ENCODE assay signal across 20 cellular contexts in the genomic region with DNA sequence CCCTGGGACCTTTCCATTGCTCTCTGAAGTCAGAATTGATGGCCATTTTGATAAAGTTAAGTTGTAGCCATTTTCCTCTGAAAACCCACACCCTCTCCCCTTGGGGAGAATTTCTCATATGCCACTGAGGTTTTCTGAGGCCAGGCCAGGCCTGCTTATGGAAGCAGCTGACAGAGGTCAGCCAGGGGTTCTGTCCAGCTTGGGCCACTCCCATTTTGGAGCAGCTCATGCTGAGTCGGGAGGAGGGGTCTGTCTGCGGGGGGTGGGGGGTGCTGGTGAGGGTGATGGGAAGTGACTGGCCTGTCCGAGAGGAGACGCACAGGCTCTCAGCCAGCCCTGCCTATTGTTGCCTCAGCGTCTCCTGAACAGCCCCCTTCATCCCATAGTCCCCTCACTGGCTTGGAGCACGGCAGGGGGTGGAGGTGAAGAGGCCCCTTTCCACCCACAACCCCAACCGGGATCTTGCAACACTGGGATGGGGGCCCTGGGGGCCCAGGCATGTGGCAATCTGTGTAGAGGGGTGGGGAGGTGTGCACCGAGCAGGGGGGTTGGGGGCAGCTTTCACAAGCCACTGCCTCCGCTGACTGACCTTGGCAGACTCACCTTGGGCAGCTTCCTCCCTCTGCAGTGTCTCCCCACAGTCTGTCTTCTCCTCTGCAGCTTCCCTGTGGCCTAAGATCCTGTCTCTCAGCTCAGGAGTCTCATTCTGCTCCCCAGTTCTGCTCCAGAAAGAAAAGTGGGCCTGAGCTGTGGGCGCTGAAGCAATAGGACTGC. TPM values are rescaled to one million over a fixed set of nuclear protein-coding genes. Genes with fewer than 3 reads are reported as not detected.
DNase-seq lines count a peak whose midpoint lies in the region; ATAC-seq and TF ChIP-seq lines count a peak whose summit lies in the region.
"Had no signal": no experiment of that assay in that cellular context is flagged by ENCODE, and none has a peak within 500 bp of the region (broad histone marks: within the 10 kb centered on the region; RNA-seq: fewer than 3 reads in every experiment).

No MANE protein-coding gene starts in this region.

- no peak overlapping the region for H3K4me3 Mint-ChIP-seq in WTC11
- no peak overlapping the region for H3K4me3 Mint-ChIP-seq in Caco-2 (ENCODE audit: unreplicated experiment)
- H3K4me3 Mint-ChIP-seq: T-helper 17 cell had no signal

- peaks cover 24% of the 10 kb centered on the region for H3K27me3 Mint-ChIP-seq in WTC11 (ENCODE audit: low read depth)
- no peaks in the 10 kb centered on the region for H3K27me3 Mint-ChIP-seq in Caco-2 (ENCODE audit: insufficient read depth, unreplicated experiment)

- CTCF ChIA-PET in WTC11 (lab: Charles Lee), result interaction anchor here (0.8 to 5.1 kb wide), 12 partner anchors 7 to 264 kb away, joined by 3 to 43 read pairs (median 4); partner anchors contain the start of genes CIROP, CMTM5 and PABPN1
- CTCF ChIA-PET in Caco-2 (lab: Charles Lee), result interaction anchor here (0.9 to 3.0 kb wide), 5 partner anchors 7 to 76 kb away, joined by 3 to 24 read pairs (median 6); partner anchors contain the start of genes ACIN1 and C14orf119

- no peak overlapping the region for H3K4me3 ChIP-seq in left lung
- H3K4me3 ChIP-seq in aorta (ENCODE audit: low read length in 2 of 2), result no peak overlapping the region
- no peak overlapping the region for H3K4me3 ChIP-seq in Caco-2 (ENCODE audit: low read depth, low read length)
- no peak overlapping the region for H3K4me3 ChIP-seq in coronary artery
- no peak overlapping the region for H3K4me3 ChIP-seq in ovary
- H3K4me3 ChIP-seq: hepatocyte had no signal

- no peak for TF ChIP-seq POLR2A in ovary (IDR thresholded peaks at IDR 0.05)

- H3K9me3 ChIP-seq in left lung, result no peaks in the 10 kb centered on the region
- no peaks in the 10 kb centered on the region for H3K9me3 ChIP-seq in aorta (ENCODE audit: control insufficient read depth, low read length)
- no peaks in the 10 kb centered on the region for H3K9me3 ChIP-seq in Caco-2
- no peaks in the 10 kb centered on the region for H3K9me3 ChIP-seq in ovary

- no peak for DNase-seq in left cardiac atrium
- no peak for DNase-seq in Right ventricle myocardium inferior (ENCODE audit: missing footprints)
- DNase-seq in WTC11 (ENCODE audit: low spot score), result no peak
- no peak for DNase-seq in left lung
- DNase-seq in aorta, result peak; percentile 42 to 69
- DNase-seq in Caco-2, result no peak
- DNase-seq in coronary artery (ENCODE audit: low spot score), result no peak
- DNase-seq in ovary, result no peak
- DNase-seq: ACHN; activated CD4-positive, alpha-beta T cell treated with anti-CD3 and anti-CD28 coated beads for 48 hours; brain microvascular endothelial cell; DMS 273 treated with DMSO at 0.1 percent for 48 hours; MM.1S; NCI-H2227 treated with DMSO at 0.1 percent for 48 hours; occipital lobe; PC-3; T-helper 17 cell had no signal

- H3K27ac ChIP-seq in left lung, result peak overlapping the region in 1 of 2 donors; percentile 63
- H3K27ac ChIP-seq in aorta (ENCODE audit: low read depth in 1 of 2, low read length in 2 of 2), result no peak overlapping the region
- H3K27ac ChIP-seq in coronary artery, result no peak overlapping the region
- no peak overlapping the region for H3K27ac ChIP-seq in ovary
- H3K27ac ChIP-seq: hepatocyte had no signal

- H3K27ac Mint-ChIP-seq in WTC11, result no peak overlapping the region
- H3K27ac Mint-ChIP-seq in Caco-2 (ENCODE audit: unreplicated experiment), result no peak overlapping the region
- H3K27ac Mint-ChIP-seq: activated T-helper 2 cell treated with anti-CD3 and anti-CD28 coated beads, Interferon-gamma antibody, Interleukin-2, Interleukin-4, amounts not matched to agents 10 μg/mL and 5 μg/mL and 100 μg/mL, durations not matched to agents 14 hours and 24 hours and 36 hours; T-helper 17 cell had no signal

- no TSS peak for BruUV-seq in Caco-2 (replicated peaks; lab: Mats Ljungman, UMichigan)

- H3K4me1 Mint-ChIP-seq in WTC11 (peaks cover 20% of the 10 kb centered on the region), Caco-2 (ENCODE audit: low read depth, unreplicated experiment) (no peaks in the 10 kb centered on the region)

- POLR2A ChIA-PET in WTC11 (lab: Charles Lee) (interaction anchor here (0.7 to 2.6 kb wide), 4 partner anchors 9 to 234 kb away, joined by 3 to 7 read pairs (median 3); partner anchors contain the start of genes ACIN1, C14orf119 and CIROP), Caco-2 (lab: Charles Lee) (interaction anchor here (1.2 kb wide), 1 partner anchor 18 kb away, joined by 7 read pairs; the partner anchor contains the start of gene C14orf119)

- H3K9me3 Mint-ChIP-seq in WTC11 (no peaks in the 10 kb centered on the region), Caco-2 (ENCODE audit: unreplicated experiment) (no peaks in the 10 kb centered on the region)
- H3K9me3 Mint-ChIP-seq: activated T-helper 2 cell treated with anti-CD3 and anti-CD28 coated beads, Interferon-gamma antibody, Interleukin-2, Interleukin-4, amounts not matched to agents 10 μg/mL and 5 μg/mL and 100 μg/mL, durations not matched to agents 14 hours and 24 hours and 36 hours had no signal

- H3K4me1 ChIP-seq in left lung (peaks cover 8 to 46% of the 10 kb centered on the region in 2 donors), aorta (ENCODE audit: control insufficient read depth in 1 of 2, insufficient read depth in 2 of 2, low read length in 2 of 2) (no peaks in the 10 kb centered on the region), Caco-2 (no peaks in the 10 kb centered on the region), ovary (ENCODE audit: insufficient read depth) (no peaks in the 10 kb centered on the region)

- 58 to 70% methylated on average over 10 of the region's 10 CpGs for WGBS in aorta, 2 donors
- WGBS in ovary, 3 donors, result 39 to 41% (median 41%) methylated on average over 8 to 10 of the region's 10 CpGs

- H3K27me3 ChIP-seq in left lung (peaks cover 0 to 12% of the 10 kb centered on the region in 2 donors), aorta (ENCODE audit: control insufficient read depth in 1 of 2, insufficient read depth in 2 of 2, low read length in 1 of 2) (no peaks in the 10 kb centered on the region), Caco-2 (replicated peaks; ENCODE audit: control insufficient read depth, insufficient read depth, low read length) (no peaks in the 10 kb centered on the region), ovary (no peaks in the 10 kb centered on the region)

- TF ChIP-seq EP300 in ovary (IDR thresholded peaks at IDR 0.05), result no peak

- TF ChIP-seq CTCF in WTC11 (IDR thresholded peaks at IDR 0.05) (no peak), left lung (IDR thresholded peaks at IDR 0.05) (no peak), Caco-2 (IDR thresholded peaks at IDR 0.05; ENCODE audit: insufficient read depth in 1 of 2, low read depth in 1 of 2, low read length in 1 of 2, severe bottlenecking in 1 of 2, unreplicated experiment in 1 of 2) (no peak), coronary artery (IDR thresholded peaks at IDR 0.05) (no peak), ovary (IDR thresholded peaks at IDR 0.05) (no peak)

- intact Hi-C loops in left cardiac atrium (cut with DNase I) (loop anchor here in 1 of 2 donors (5.0 kb wide), 1 partner anchor 444 kb away; the partner anchor contains the start of gene THTPA), Right ventricle myocardium inferior (cut with DNase I) (no loop called here), left lung (cut with DNase I) (no loop called here), aorta (cut with DNase I) (no loop called here), Caco-2 (cut with micrococcal nuclease; ENCODE audit: unreplicated experiment) (no loop called here), ovary (cut with DNase I) (no loop called here)

- H3K36me3 ChIP-seq in left lung, result no peaks in the 10 kb centered on the region
- no peaks in the 10 kb centered on the region for H3K36me3 ChIP-seq in aorta (ENCODE audit: control insufficient read depth in 1 of 2, insufficient read depth in 2 of 2, low read length in 1 of 2)
- no peaks in the 10 kb centered on the region for H3K36me3 ChIP-seq in Caco-2 (ENCODE audit: control insufficient read depth, insufficient read depth, low read length)
- H3K36me3 ChIP-seq in ovary, result no peaks in the 10 kb centered on the region
- H3K36me3 ChIP-seq: brain microvascular endothelial cell had no signal

- ATAC-seq in left cardiac atrium (peak; percentile 14 to 38), Right ventricle myocardium inferior (no peak), WTC11 (peak; percentile 20), left lung (peak; percentile 5), aorta (ENCODE audit: low FRiP score) (no peak)
- ATAC-seq: PC-3 had no signal

- H3K36me3 Mint-ChIP-seq in WTC11 (peaks cover 4% of the 10 kb centered on the region; the same call in 1 of the 2 replicates), Caco-2 (ENCODE audit: insufficient read depth, unreplicated experiment) (no peaks in the 10 kb centered on the region)

RNA-seq across cellular contexts. Expression of gene CEBPE, which starts 5.5 kb away (rescaled TPM):
- total RNA-seq in left cardiac atrium (not detected), Right ventricle myocardium inferior (not detected), WTC11 (2021) (not detected in 3 replicates), left lung (1 to 10 TPM in 1 of 2 donors, under 1 TPM in 1; 0.26 to 1.0 TPM), aorta (under 1 TPM; 0.29 to 0.33 TPM), Caco-2 (2022) (not detected in 2 replicates), ovary (not detected)
- polyA plus RNA-seq in aorta (under 1 TPM in 1 of 2 donors, not detected in 1; 0.13 TPM), ovary (under 1 TPM in 1 of 2 donors, not detected in 1; 0.04 TPM)
- total RNA-seq: activated T-helper 2 cell treated with anti-CD3 and anti-CD28 coated beads, Interferon-gamma antibody, Interleukin-2, Interleukin-4, amounts not matched to agents 10 μg/mL and 5 μg/mL and 100 μg/mL, durations not matched to agents 14 hours and 24 hours and 36 hours; hepatocyte; PC-3 had no signal
- polyA plus RNA-seq: hepatocyte had no signal

RNA-seq across cellular contexts. Expression of gene CIROP, which starts 8.7 kb away (rescaled TPM):
- total RNA-seq in left cardiac atrium (not detected), Right ventricle myocardium inferior (not detected), WTC11 (2021) (0.07 to 0.11 TPM in 2 of 3 replicates, not detected in the other), left lung (not detected), aorta (under 1 TPM in 1 of 2 donors, not detected in 1; 0.18 TPM), Caco-2 (2022) (not detected in 2 replicates), ovary (not detected)
- polyA plus RNA-seq in aorta (not detected), ovary (not detected)
- total RNA-seq: activated T-helper 2 cell treated with anti-CD3 and anti-CD28 coated beads, Interferon-gamma antibody, Interleukin-2, Interleukin-4, amounts not matched to agents 10 μg/mL and 5 μg/mL and 100 μg/mL, durations not matched to agents 14 hours and 24 hours and 36 hours; hepatocyte; liver; occipital lobe; PC-3; T-helper 17 cell had no signal
- polyA plus RNA-seq: hepatocyte, liver had no signal

RNA-seq across cellular contexts. Expression of gene C14orf119, which starts 18.2 kb away (rescaled TPM):
- total RNA-seq in left cardiac atrium, result 10 to 100 TPM; 30.8 to 37.9 TPM
- total RNA-seq in Right ventricle myocardium inferior, result 22.4 TPM
- 67.8 to 81.3 TPM (median 71.3 TPM) in 3 replicates for total RNA-seq in WTC11 (2021)
- 10 to 100 TPM; 52.6 to 67.6 TPM for total RNA-seq in left lung
- 10 to 100 TPM; 37.6 to 41.4 TPM for total RNA-seq in aorta
- polyA plus RNA-seq in aorta, result 10 to 100 TPM; 27.8 to 32.2 TPM
- total RNA-seq in Caco-2 (2022), result 46.3 and 52.0 TPM in 2 replicates
- 10 to 100 TPM; 13.8 to 47.2 (median 41.5) TPM for total RNA-seq in ovary
- polyA plus RNA-seq in ovary, result 10 to 100 TPM; 31.4 to 55.6 TPM

RNA-seq across cellular contexts. Expression of gene ACIN1, which starts 18.6 kb away (rescaled TPM):
- 10 to 100 TPM; 71.4 to 77.5 TPM for total RNA-seq in left cardiac atrium
- 73.9 TPM for total RNA-seq in Right ventricle myocardium inferior
- 196 to 229 TPM (median 204 TPM) in 3 replicates for total RNA-seq in WTC11 (2021)
- 100 to 1,000 TPM; 137 to 159 TPM for total RNA-seq in left lung
- 100 to 1,000 TPM; 134 to 183 TPM for total RNA-seq in aorta
- polyA plus RNA-seq in aorta, result 100 to 1,000 TPM in 1 of 2 donors, 10 to 100 TPM in 1; 34.1 to 147 TPM
- 193 and 201 TPM in 2 replicates for total RNA-seq in Caco-2 (2022)
- total RNA-seq in ovary, result 100 to 1,000 TPM in 5 of 7 donors, 10 to 100 TPM in 2; 83.3 to 162 (median 135) TPM
- polyA plus RNA-seq in ovary, result 100 to 1,000 TPM in 1 of 2 donors, 10 to 100 TPM in 1; 95.4 to 165 TPM

RNA-seq across cellular contexts. Expression of gene CDH24, which starts 56.2 kb away (rescaled TPM):
- total RNA-seq in left cardiac atrium (1 to 10 TPM; 1.6 to 3.4 TPM), Right ventricle myocardium inferior (2.5 TPM), WTC11 (2021) (17.9 to 18.8 TPM (median 18.8 TPM) in 3 replicates), left lung (1 to 10 TPM; 6.1 to 9.2 TPM), aorta (10 to 100 TPM in 1 of 2 donors, 1 to 10 TPM in 1; 3.4 to 11.4 TPM), Caco-2 (2022) (7.9 TPM in 2 replicates), ovary (1 to 10 TPM; 1.0 to 6.6 (median 2.3) TPM)
- polyA plus RNA-seq in aorta (1 to 10 TPM in 1 of 2 donors, not detected in 1; 4.1 TPM), ovary (1 to 10 TPM; 2.1 to 5.5 TPM)

Comparison
In these comparisons a context has a peak if more than half of its experiments do, and no peak if none do; other contexts are left out.
1. ATAC-seq: peak in left cardiac atrium (2 of 2), WTC11 (single experiment) and left lung (single experiment); none in Right ventricle myocardium inferior (single experiment) and aorta (single experiment).
2. DNase-seq: peak in aorta (2 of 2); none in left cardiac atrium (single experiment), Right ventricle myocardium inferior (single experiment), WTC11 (single experiment), left lung (0 of 2), Caco-2 (0 of 2), coronary artery (single experiment) and ovary (0 of 5).